In the genomic region with DNA sequence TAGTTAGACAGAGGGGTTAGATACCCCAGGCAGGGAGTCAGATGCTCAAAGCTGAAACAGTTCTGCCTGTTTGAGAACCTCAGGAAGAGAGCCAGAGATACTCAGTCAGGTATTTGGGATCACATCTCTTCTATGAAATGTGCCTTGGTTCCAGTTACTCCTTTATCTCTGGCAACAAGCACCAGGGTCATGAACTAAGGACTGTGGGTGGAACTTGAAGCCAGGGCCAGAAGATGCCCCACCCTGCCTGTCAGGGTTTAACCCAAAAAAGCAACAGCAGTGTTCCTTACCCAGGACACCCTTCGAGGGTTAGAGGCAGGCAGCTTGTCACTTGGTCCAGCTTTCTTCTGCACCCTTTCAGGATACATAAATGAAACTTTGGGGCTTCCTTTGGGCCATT, we compare ENCODE assay signal across 1 cellular context.
TF ChIP-seq lines count a peak whose summit lies in the region.

No MANE protein-coding gene starts in this region.

TF ChIP-seq in K562, 482 proteins besides CTCF, POLR2A, EP300 and RAD21 (continued from another document and continues in another):
- TF ChIP-seq SMARCA4 (IDR thresholded peaks at IDR 0.05) (peak; percentile 60), RCOR1 (IDR thresholded peaks at IDR 0.05; ENCODE audit: borderline replicate concordance in 1 of 2, low read depth in 2 of 2, low read length in 2 of 2) (peak in 1 of 2 experiments; percentile 83; a peak in 1 of 4 replicates), HIVEP1 (CRISPR knock-in tag; IDR thresholded peaks at IDR 0.05) (no peak), HLTF (IDR thresholded peaks at IDR 0.05) (no peak), NCOR1 (IDR thresholded peaks at IDR 0.05) (peak; percentile 69; the same call in 1 of the 2 replicates), RHOXF2B (CRISPR knock-in tag; conservative IDR thresholded peaks at IDR 0.05) (no peak), NR2C1 (IDR thresholded peaks at IDR 0.05) (peak; percentile 74), NR2C1 (tag; IDR thresholded peaks at IDR 0.05) (peak; percentile 79), TAL1 (IDR thresholded peaks at IDR 0.05) (peak; percentile 63; the same call in 1 of the 2 replicates), ASH1L (IDR thresholded peaks at IDR 0.05; ENCODE audit: borderline replicate concordance, low read depth, partially characterized antibody) (no peak), GATAD2A (IDR thresholded peaks at IDR 0.05) (0 out of 2 replicates have a peak, but pooled peaks have one; percentile 14), MNT (conservative IDR thresholded peaks at IDR 0.05) (no peak), NCOA1 (IDR thresholded peaks at IDR 0.05; ENCODE audit: low read depth) (peak; percentile 22; the same call in 1 of the 2 replicates), NCOA4 (IDR thresholded peaks at IDR 0.05; ENCODE audit: partially characterized antibody) (no peak), MBD2 (IDR thresholded peaks at IDR 0.05; ENCODE audit: borderline replicate concordance, low read depth) (peak; percentile 23; the same call in 1 of the 2 replicates), L3MBTL2 (IDR thresholded peaks at IDR 0.05) (peak; percentile 36; the same call in 1 of the 2 replicates), ILK (tag; IDR thresholded peaks at IDR 0.05; ENCODE audit: borderline replicate concordance, low read depth) (no peak), EP400 (IDR thresholded peaks at IDR 0.05) (peak; percentile 21; the same call in 1 of the 2 replicates), KDM1A (IDR thresholded peaks at IDR 0.05) (peak; percentile 38 to 64), HDAC1 (IDR thresholded peaks at IDR 0.05) (peak in 1 of 2 experiments; percentile 67; a peak in 1 of 4 replicates), NR2C2 (CRISPR knock-in tag; IDR thresholded peaks at IDR 0.05) (no peak), NR2C2 (tag; IDR thresholded peaks at IDR 0.05) (peak; percentile 48; the same call in 1 of the 2 replicates), CTBP1 (IDR thresholded peaks at IDR 0.05; ENCODE audit: borderline replicate concordance) (peak; percentile 86), NFIC (IDR thresholded peaks at IDR 0.05) (peak; percentile 67), SMAD4 (CRISPR knock-in tag; conservative IDR thresholded peaks at IDR 0.05) (peak; percentile 30), TRIM24 (IDR thresholded peaks at IDR 0.05) (peak in 1 of 2 experiments; percentile 12; a peak in 2 of 4 replicates), XRCC5 (IDR thresholded peaks at IDR 0.05; ENCODE audit: low read depth, low read length) (no peak), ZNF224 (CRISPR knock-in tag; IDR thresholded peaks at IDR 0.05) (no peak), TEAD4 (IDR thresholded peaks at IDR 0.05; ENCODE audit: low read length) (peak; percentile 72; the same call in 1 of the 2 replicates), TEAD4 (CRISPR knock-in tag; IDR thresholded peaks at IDR 0.05; ENCODE audit: borderline replicate concordance) (no peak), MXD1 (CRISPR knock-in tag; IDR thresholded peaks at IDR 0.05; ENCODE audit: borderline replicate concordance, poor library complexity, severe bottlenecking) (no peak), DMBX1 (CRISPR knock-in tag; IDR thresholded peaks at IDR 0.05; ENCODE audit: borderline replicate concordance) (0 out of 2 replicates have a peak, but pooled peaks have one; percentile 46), JUN (IDR thresholded peaks at IDR 0.05; ENCODE audit: borderline replicate concordance, low read depth, low read length) (0 out of 2 replicates have a peak, but pooled peaks have one; percentile 3), JUN (CRISPR knock-in tag; IDR thresholded peaks at IDR 0.05; ENCODE audit: borderline replicate concordance) (no peak), TAF15 (IDR thresholded peaks at IDR 0.05; ENCODE audit: low read depth, low read length) (no peak), ARID1B (IDR thresholded peaks at IDR 0.05) (peak; percentile 86), RBM34 (IDR thresholded peaks at IDR 0.05; ENCODE audit: borderline replicate concordance, insufficient read depth, low read length) (no peak), SOX6 (IDR thresholded peaks at IDR 0.05) (0 out of 2 replicates have a peak, but pooled peaks have one; percentile 28), MYNN (IDR thresholded peaks at IDR 0.05) (peak; percentile 55; the same call in 1 of the 2 replicates), MYNN (CRISPR knock-in tag; IDR thresholded peaks at IDR 0.05) (no peak), POLR3A (IDR thresholded peaks at IDR 0.05; ENCODE audit: borderline replicate concordance, extremely low read depth, insufficient read depth, insufficient read length) (no peak)
- TF ChIP-seq, protein P1, sequence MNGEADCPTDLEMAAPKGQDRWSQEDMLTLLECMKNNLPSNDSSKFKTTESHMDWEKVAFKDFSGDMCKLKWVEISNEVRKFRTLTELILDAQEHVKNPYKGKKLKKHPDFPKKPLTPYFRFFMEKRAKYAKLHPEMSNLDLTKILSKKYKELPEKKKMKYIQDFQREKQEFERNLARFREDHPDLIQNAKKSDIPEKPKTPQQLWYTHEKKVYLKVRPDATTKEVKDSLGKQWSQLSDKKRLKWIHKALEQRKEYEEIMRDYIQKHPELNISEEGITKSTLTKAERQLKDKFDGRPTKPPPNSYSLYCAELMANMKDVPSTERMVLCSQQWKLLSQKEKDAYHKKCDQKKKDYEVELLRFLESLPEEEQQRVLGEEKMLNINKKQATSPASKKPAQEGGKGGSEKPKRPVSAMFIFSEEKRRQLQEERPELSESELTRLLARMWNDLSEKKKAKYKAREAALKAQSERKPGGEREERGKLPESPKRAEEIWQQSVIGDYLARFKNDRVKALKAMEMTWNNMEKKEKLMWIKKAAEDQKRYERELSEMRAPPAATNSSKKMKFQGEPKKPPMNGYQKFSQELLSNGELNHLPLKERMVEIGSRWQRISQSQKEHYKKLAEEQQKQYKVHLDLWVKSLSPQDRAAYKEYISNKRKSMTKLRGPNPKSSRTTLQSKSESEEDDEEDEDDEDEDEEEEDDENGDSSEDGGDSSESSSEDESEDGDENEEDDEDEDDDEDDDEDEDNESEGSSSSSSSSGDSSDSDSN (IDR thresholded peaks at IDR 0.05; ENCODE audit: borderline replicate concordance in 1 of 2, low read depth in 2 of 2, low read length in 2 of 2) = 0 out of 4 replicates have a peak, but pooled peaks of 1 of the 2 experiments have one; percentile 44
- TF ChIP-seq, protein P2, sequence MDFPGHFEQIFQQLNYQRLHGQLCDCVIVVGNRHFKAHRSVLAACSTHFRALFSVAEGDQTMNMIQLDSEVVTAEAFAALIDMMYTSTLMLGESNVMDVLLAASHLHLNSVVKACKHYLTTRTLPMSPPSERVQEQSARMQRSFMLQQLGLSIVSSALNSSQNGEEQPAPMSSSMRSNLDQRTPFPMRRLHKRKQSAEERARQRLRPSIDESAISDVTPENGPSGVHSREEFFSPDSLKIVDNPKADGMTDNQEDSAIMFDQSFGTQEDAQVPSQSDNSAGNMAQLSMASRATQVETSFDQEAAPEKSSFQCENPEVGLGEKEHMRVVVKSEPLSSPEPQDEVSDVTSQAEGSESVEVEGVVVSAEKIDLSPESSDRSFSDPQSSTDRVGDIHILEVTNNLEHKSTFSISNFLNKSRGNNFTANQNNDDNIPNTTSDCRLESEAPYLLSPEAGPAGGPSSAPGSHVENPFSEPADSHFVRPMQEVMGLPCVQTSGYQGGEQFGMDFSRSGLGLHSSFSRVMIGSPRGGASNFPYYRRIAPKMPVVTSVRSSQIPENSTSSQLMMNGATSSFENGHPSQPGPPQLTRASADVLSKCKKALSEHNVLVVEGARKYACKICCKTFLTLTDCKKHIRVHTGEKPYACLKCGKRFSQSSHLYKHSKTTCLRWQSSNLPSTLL (IDR thresholded peaks at IDR 0.05) = 0 out of 2 replicates have a peak, but pooled peaks have one; percentile 45
- TF ChIP-seq, protein P3, sequence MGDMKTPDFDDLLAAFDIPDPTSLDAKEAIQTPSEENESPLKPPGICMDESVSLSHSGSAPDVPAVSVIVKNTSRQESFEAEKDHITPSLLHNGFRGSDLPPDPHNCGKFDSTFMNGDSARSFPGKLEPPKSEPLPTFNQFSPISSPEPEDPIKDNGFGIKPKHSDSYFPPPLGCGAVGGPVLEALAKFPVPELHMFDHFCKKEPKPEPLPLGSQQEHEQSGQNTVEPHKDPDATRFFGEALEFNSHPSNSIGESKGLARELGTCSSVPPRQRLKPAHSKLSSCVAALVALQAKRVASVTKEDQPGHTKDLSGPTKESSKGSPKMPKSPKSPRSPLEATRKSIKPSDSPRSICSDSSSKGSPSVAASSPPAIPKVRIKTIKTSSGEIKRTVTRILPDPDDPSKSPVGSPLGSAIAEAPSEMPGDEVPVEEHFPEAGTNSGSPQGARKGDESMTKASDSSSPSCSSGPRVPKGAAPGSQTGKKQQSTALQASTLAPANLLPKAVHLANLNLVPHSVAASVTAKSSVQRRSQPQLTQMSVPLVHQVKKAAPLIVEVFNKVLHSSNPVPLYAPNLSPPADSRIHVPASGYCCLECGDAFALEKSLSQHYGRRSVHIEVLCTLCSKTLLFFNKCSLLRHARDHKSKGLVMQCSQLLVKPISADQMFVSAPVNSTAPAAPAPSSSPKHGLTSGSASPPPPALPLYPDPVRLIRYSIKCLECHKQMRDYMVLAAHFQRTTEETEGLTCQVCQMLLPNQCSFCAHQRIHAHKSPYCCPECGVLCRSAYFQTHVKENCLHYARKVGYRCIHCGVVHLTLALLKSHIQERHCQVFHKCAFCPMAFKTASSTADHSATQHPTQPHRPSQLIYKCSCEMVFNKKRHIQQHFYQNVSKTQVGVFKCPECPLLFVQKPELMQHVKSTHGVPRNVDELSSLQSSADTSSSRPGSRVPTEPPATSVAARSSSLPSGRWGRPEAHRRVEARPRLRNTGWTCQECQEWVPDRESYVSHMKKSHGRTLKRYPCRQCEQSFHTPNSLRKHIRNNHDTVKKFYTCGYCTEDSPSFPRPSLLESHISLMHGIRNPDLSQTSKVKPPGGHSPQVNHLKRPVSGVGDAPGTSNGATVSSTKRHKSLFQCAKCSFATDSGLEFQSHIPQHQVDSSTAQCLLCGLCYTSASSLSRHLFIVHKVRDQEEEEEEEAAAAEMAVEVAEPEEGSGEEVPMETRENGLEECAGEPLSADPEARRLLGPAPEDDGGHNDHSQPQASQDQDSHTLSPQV (IDR thresholded peaks at IDR 0.05) = peak; percentile 84
- TF ChIP-seq, protein P4, sequence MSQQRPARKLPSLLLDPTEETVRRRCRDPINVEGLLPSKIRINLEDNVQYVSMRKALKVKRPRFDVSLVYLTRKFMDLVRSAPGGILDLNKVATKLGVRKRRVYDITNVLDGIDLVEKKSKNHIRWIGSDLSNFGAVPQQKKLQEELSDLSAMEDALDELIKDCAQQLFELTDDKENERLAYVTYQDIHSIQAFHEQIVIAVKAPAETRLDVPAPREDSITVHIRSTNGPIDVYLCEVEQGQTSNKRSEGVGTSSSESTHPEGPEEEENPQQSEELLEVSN (IDR thresholded peaks at IDR 0.05; ENCODE audit: borderline replicate concordance in 1 of 2, extremely low read depth in 1 of 2, insufficient read depth in 1 of 2, insufficient read length in 1 of 2, low read depth in 1 of 2, low read length in 1 of 2, poor library complexity in 1 of 2, severe bottlenecking in 1 of 2) = peak in 1 of 2 experiments; percentile 43
- TF ChIP-seq, protein P5, sequence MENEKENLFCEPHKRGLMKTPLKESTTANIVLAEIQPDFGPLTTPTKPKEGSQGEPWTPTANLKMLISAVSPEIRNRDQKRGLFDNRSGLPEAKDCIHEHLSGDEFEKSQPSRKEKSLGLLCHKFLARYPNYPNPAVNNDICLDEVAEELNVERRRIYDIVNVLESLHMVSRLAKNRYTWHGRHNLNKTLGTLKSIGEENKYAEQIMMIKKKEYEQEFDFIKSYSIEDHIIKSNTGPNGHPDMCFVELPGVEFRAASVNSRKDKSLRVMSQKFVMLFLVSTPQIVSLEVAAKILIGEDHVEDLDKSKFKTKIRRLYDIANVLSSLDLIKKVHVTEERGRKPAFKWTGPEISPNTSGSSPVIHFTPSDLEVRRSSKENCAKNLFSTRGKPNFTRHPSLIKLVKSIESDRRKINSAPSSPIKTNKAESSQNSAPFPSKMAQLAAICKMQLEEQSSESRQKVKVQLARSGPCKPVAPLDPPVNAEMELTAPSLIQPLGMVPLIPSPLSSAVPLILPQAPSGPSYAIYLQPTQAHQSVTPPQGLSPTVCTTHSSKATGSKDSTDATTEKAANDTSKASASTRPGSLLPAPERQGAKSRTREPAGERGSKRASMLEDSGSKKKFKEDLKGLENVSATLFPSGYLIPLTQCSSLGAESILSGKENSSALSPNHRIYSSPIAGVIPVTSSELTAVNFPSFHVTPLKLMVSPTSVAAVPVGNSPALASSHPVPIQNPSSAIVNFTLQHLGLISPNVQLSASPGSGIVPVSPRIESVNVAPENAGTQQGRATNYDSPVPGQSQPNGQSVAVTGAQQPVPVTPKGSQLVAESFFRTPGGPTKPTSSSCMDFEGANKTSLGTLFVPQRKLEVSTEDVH (IDR thresholded peaks at IDR 0.05; ENCODE audit: low read depth, partially characterized antibody) = no peak
